In genomic region chr2:59998324-59998723, GRCh38 we compare ENCODE assay signal across 35 cellular contexts.
"Had no signal": no experiment of that assay in that cellular context is flagged by ENCODE, and none has a peak within 500 bp of the region (broad histone marks: within the 10 kb centered on the region; RNA-seq: fewer than 3 reads in every experiment).

No MANE protein-coding gene starts in this region.

- H3K27me3 ChIP-seq: adrenal gland, body of pancreas, brain microvascular endothelial cell, breast epithelium had no signal

- H3K4me3 Mint-ChIP-seq: activated CD4-positive, alpha-beta memory T cell treated with anti-CD3 and anti-CD28 coated beads for 36 hours; activated CD4-positive, alpha-beta T cell treated with anti-CD3 and anti-CD28 coated beads, Interleukin-2, amount 10 ng/mL, durations not matched to agents 24 days and 14 days; activated CD8-positive, alpha-beta T cell treated with anti-CD3 and anti-CD28 coated beads for 36 hours; activated naive CD4-positive, alpha-beta T cell treated with anti-CD3 and anti-CD28 coated beads for 36 hours; activated naive CD8-positive, alpha-beta T cell treated with anti-CD3 and anti-CD28 coated beads for 36 hours; activated T-cell treated with anti-CD3 and anti-CD28 coated beads, Interleukin-2, amount 50 U/mL, for 4 hours; T-helper 1 cell treated with Interleukin-12 subunit alpha and Interleukin-12 subunit beta and Interleukin-4 antibody, amounts not matched to agents 30 μg/mL and 1 μg/mL, for 36 hours; T-helper 2 cell treated with Interferon-gamma antibody and Interleukin-4, amounts not matched to agents 5 μg/mL and 100 μg/mL, for 36 hours; WTC11 had no signal

- H3K9me3 Mint-ChIP-seq: activated CD4-positive, alpha-beta memory T cell treated with anti-CD3 and anti-CD28 coated beads for 36 hours; activated CD4-positive, alpha-beta T cell treated with anti-CD3 and anti-CD28 coated beads, Interleukin-2, amount 10 ng/mL, durations not matched to agents 24 days and 14 days; activated CD8-positive, alpha-beta T cell treated with anti-CD3 and anti-CD28 coated beads for 36 hours; activated naive CD4-positive, alpha-beta T cell treated with anti-CD3 and anti-CD28 coated beads for 36 hours; activated naive CD4-positive, alpha-beta T cell treated with anti-CD3 and anti-CD28 coated beads, Interleukin-2, amount 50 U/mL, for 72 hours; activated naive CD8-positive, alpha-beta T cell treated with anti-CD3 and anti-CD28 coated beads for 36 hours; activated T-cell treated with anti-CD3 and anti-CD28 coated beads, Interleukin-2, amount 50 U/mL, for 4 hours; T-helper 1 cell treated with Interleukin-12 subunit alpha and Interleukin-12 subunit beta and Interleukin-4 antibody, amounts not matched to agents 30 μg/mL and 1 μg/mL, for 36 hours; T-helper 2 cell treated with Interferon-gamma antibody and Interleukin-4, amounts not matched to agents 5 μg/mL and 100 μg/mL, for 36 hours had no signal

- H3K9me3 ChIP-seq: adrenal gland, body of pancreas, breast epithelium had no signal

- H3K27ac ChIP-seq: adrenal gland, body of pancreas, brain microvascular endothelial cell, breast epithelium, WERI-Rb-1 had no signal

- H3K27ac Mint-ChIP-seq: activated CD4-positive, alpha-beta memory T cell treated with anti-CD3 and anti-CD28 coated beads for 36 hours; activated CD4-positive, alpha-beta T cell treated with anti-CD3 and anti-CD28 coated beads, Interleukin-2, amount 10 ng/mL, durations not matched to agents 24 days and 14 days; activated CD8-positive, alpha-beta T cell treated with anti-CD3 and anti-CD28 coated beads for 36 hours; activated naive CD4-positive, alpha-beta T cell treated with anti-CD3 and anti-CD28 coated beads for 36 hours; activated naive CD4-positive, alpha-beta T cell treated with anti-CD3 and anti-CD28 coated beads, Interleukin-2, amount 50 U/mL, for 72 hours; activated naive CD8-positive, alpha-beta T cell treated with anti-CD3 and anti-CD28 coated beads for 36 hours; T-helper 1 cell treated with Interleukin-12 subunit alpha and Interleukin-12 subunit beta and Interleukin-4 antibody, amounts not matched to agents 30 μg/mL and 1 μg/mL, for 36 hours; T-helper 2 cell treated with Interferon-gamma antibody and Interleukin-4, amounts not matched to agents 5 μg/mL and 100 μg/mL, for 36 hours; WTC11 had no signal

- ATAC-seq: activated CD8-positive, alpha-beta T cell treated with anti-CD3 and anti-CD28 coated beads for 36 hours; activated naive CD4-positive, alpha-beta T cell treated with anti-CD3 and anti-CD28 coated beads, Interleukin-2, amount 50 U/mL, for 72 hours; activated T-cell treated with anti-CD3 and anti-CD28 coated beads, Interleukin-2, amount 50 U/mL, for 4 hours; body of pancreas; WTC11 had no signal

- H3K4me3 ChIP-seq: adrenal gland, body of pancreas, breast epithelium had no signal

- H3K27me3 Mint-ChIP-seq: activated CD4-positive, alpha-beta memory T cell treated with anti-CD3 and anti-CD28 coated beads for 36 hours; activated CD4-positive, alpha-beta T cell treated with anti-CD3 and anti-CD28 coated beads, Interleukin-2, amount 10 ng/mL, durations not matched to agents 24 days and 14 days; activated CD8-positive, alpha-beta T cell treated with anti-CD3 and anti-CD28 coated beads for 36 hours; activated naive CD8-positive, alpha-beta T cell treated with anti-CD3 and anti-CD28 coated beads for 36 hours had no signal

- H3K4me1 ChIP-seq: adrenal gland, body of pancreas, breast epithelium had no signal

- H3K36me3 ChIP-seq: adrenal gland, brain microvascular endothelial cell, breast epithelium, WERI-Rb-1 had no signal

- H3K4me1 Mint-ChIP-seq: activated CD4-positive, alpha-beta T cell treated with anti-CD3 and anti-CD28 coated beads, Interleukin-2, amount 10 ng/mL, durations not matched to agents 24 days and 14 days; activated naive CD8-positive, alpha-beta T cell treated with anti-CD3 and anti-CD28 coated beads for 36 hours had no signal

- FAIRE-seq: astrocyte, colon, TTC549 had no signal

- H3K36me3 Mint-ChIP-seq: activated CD4-positive, alpha-beta memory T cell treated with anti-CD3 and anti-CD28 coated beads for 36 hours; activated naive CD4-positive, alpha-beta T cell treated with anti-CD3 and anti-CD28 coated beads, Interleukin-2, amount 50 U/mL, for 72 hours; activated naive CD8-positive, alpha-beta T cell treated with anti-CD3 and anti-CD28 coated beads for 36 hours; WTC11 had no signal

- DNase-seq: activated CD4-positive, alpha-beta memory T cell treated with anti-CD3 and anti-CD28 coated beads for 36 hours; activated CD4-positive, alpha-beta T cell treated with anti-CD3 and anti-CD28 coated beads for 4 hours; activated CD4-positive, alpha-beta T cell treated with anti-CD3 and anti-CD28 coated beads, Interleukin-2, amount 10 ng/mL, durations not matched to agents 24 days and 14 days; activated CD4-positive, alpha-beta T cell treated with anti-CD3 and anti-CD28 coated beads, Interleukin-2, amount 50 U/mL, for 1 hour; activated CD4-positive, alpha-beta T cell treated with anti-CD3 and anti-CD28 coated beads, Interleukin-2, amount 50 U/mL, for 4 hours; activated CD4-positive, CD25-positive, alpha-beta regulatory T cell treated with anti-CD3 and anti-CD28 coated beads, Interleukin-2, amount 50 U/mL, for 72 hours; activated CD8-positive, alpha-beta memory T cell treated with anti-CD3 and anti-CD28 coated beads, Interleukin-2, amount 50 U/mL, for 4 hours; activated CD8-positive, alpha-beta T cell treated with anti-CD3 and anti-CD28 coated beads for 36 hours; activated effector memory CD4-positive, alpha-beta T cell treated with anti-CD3 and anti-CD28 coated beads, Interleukin-2, amount 50 U/mL, for 16 hours; activated gamma-delta T cell treated with Interleukin-2 at 50 U/mL for 16 hours; activated naive CD4-positive, alpha-beta T cell; activated naive CD4-positive, alpha-beta T cell treated with anti-CD3 and anti-CD28 coated beads for 36 hours; activated naive CD4-positive, alpha-beta T cell treated with anti-CD3 and anti-CD28 coated beads, Interleukin-2, amount 50 U/mL, for 16 hours; activated naive CD8-positive, alpha-beta T cell treated with anti-CD3 and anti-CD28 coated beads for 36 hours; activated T-cell treated with anti-CD3 and anti-CD28 coated beads for 4 hours; activated T-cell treated with anti-CD3 and anti-CD28 coated beads, Interleukin-2, amount 50 U/mL, for 1 hour; activated T-cell treated with anti-CD3 and anti-CD28 coated beads, Interleukin-2, amount 50 U/mL, for 4 hours; adrenal gland; amniotic stem cell; aorta; body of pancreas; brain microvascular endothelial cell; central memory CD4-positive, alpha-beta T cell; T-helper 1 cell; T-helper 2 cell; T-helper 9 cell; WERI-Rb-1 had no signal
